In the genomic region with DNA sequence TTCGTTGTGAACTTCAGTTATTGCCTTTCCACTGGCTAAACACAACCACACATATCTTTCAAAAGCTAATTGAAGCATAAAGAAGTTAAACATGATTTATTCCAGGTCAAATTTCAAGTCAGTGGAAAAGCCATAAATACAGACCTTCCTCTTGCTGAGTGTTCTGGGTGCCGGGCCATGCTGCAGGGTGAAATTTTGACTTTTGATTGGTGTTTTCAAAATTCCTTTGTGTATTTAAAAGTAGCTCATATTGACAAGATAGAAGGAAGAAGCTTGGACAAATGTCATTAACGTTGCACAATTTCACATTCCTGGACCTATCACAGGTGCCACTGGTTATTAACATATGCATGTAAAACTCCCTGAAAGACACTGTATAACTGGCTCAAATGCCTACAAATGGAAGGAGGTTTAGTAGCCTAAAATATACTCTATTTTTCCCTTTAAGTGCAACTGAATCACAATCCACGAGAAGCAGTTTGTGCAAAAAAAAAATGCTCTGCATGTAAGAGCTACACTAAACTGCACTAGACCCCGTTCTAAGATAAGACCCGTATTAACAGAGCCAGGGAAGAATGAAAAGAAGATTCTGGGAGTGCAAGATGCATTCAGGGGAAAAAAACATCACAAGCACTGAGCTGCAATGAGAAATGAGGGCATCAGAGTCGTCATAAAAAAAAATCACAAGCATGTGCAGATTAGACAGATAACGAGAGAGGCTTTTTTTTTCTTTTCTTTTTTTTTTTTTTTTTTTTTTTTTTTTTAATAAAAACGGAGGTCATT, we compare ENCODE assay signal across 1 cellular context.
TF ChIP-seq lines count a peak whose summit lies in the region.

No MANE protein-coding gene starts in this region.

TF ChIP-seq in HepG2, 621 proteins besides CTCF, POLR2A, EP300 and RAD21 (continued from another document):
- TF ChIP-seq ARID5B (CRISPR knock-in tag; IDR thresholded peaks at IDR 0.05) (peak; percentile 59; the same call in 1 of the 2 replicates), ZNF879 (CRISPR knock-in tag; IDR thresholded peaks at IDR 0.05) (no peak)
TF ChIP-seq in HepG2: peak in this region for 24.
